ENCODE assay signal across 28 cellular contexts in the genomic region with DNA sequence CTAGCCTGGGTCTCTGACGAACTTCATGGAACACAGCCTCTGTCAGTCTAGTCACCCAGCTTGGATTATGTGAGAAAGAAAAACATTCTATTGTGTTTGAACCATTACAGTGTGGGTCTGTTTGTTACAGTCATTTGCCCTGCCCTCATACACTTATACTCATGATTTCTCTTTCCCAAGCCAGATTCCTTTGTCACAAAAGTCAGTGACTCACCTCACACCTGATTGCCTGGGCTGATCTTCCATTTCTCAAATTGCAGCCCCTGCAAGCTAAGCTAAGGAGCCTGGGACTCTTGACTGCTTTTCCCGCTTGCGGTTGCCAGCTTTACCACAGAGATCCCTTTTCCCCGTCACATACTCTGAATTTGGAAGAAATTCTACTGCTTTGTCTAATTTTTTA.
"Had no signal": no experiment of that assay in that cellular context is flagged by ENCODE, and none has a peak within 500 bp of the region (broad histone marks: within the 10 kb centered on the region; RNA-seq: fewer than 3 reads in every experiment).

No MANE protein-coding gene starts in this region.

- ATAC-seq: effector memory CD8-positive, alpha-beta T cell; heart left ventricle; pancreas; psoas muscle had no signal

- H3K27ac Mint-ChIP-seq: activated CD4-positive, alpha-beta memory T cell treated with anti-CD3 and anti-CD28 coated beads for 36 hours; activated CD4-positive, alpha-beta T cell treated with anti-CD3 and anti-CD28 coated beads, Interleukin-2, amount 10 ng/mL, durations not matched to agents 24 days and 14 days; activated naive CD4-positive, alpha-beta T cell treated with anti-CD3 and anti-CD28 coated beads for 36 hours; activated naive CD8-positive, alpha-beta T cell treated with anti-CD3 and anti-CD28 coated beads, Interleukin-2, amount 10 ng/mL, durations not matched to agents 7 days and 5 days; activated T-helper 1 cell treated with anti-CD3 and anti-CD28 coated beads, Interleukin-12 subunit alpha, Interleukin-12 subunit beta, Interleukin-2, Interleukin-4 antibody, amounts not matched to agents 30 ng/mL and 10 ng/mL and 1 ng/mL, durations not matched to agents 14 hours and 24 hours and 36 hours; effector memory CD8-positive, alpha-beta T cell; immature natural killer cell; nephron progenitor cell; T-helper 1 cell treated with Interleukin-12 subunit alpha and Interleukin-12 subunit beta and Interleukin-4 antibody, amounts not matched to agents 30 μg/mL and 1 μg/mL, for 36 hours had no signal

- H3K27me3 Mint-ChIP-seq: activated CD4-positive, alpha-beta memory T cell treated with anti-CD3 and anti-CD28 coated beads for 36 hours; activated CD4-positive, alpha-beta T cell treated with anti-CD3 and anti-CD28 coated beads, Interleukin-2, amount 10 ng/mL, durations not matched to agents 24 days and 14 days; activated naive CD8-positive, alpha-beta T cell treated with anti-CD3 and anti-CD28 coated beads, Interleukin-2, amount 10 ng/mL, durations not matched to agents 7 days and 5 days; effector memory CD8-positive, alpha-beta T cell had no signal

- H3K27me3 ChIP-seq: ascending aorta, brain microvascular endothelial cell, heart left ventricle, pancreas, transverse colon had no signal

- H3K4me3 Mint-ChIP-seq: activated CD4-positive, alpha-beta memory T cell treated with anti-CD3 and anti-CD28 coated beads for 36 hours; activated CD4-positive, alpha-beta T cell treated with anti-CD3 and anti-CD28 coated beads, Interleukin-2, amount 10 ng/mL, durations not matched to agents 24 days and 14 days; activated naive CD4-positive, alpha-beta T cell treated with anti-CD3 and anti-CD28 coated beads for 36 hours; activated naive CD8-positive, alpha-beta T cell treated with anti-CD3 and anti-CD28 coated beads, Interleukin-2, amount 10 ng/mL, durations not matched to agents 7 days and 5 days; activated T-helper 1 cell treated with anti-CD3 and anti-CD28 coated beads, Interleukin-12 subunit alpha, Interleukin-12 subunit beta, Interleukin-2, Interleukin-4 antibody, amounts not matched to agents 30 ng/mL and 10 ng/mL and 1 ng/mL, durations not matched to agents 14 hours and 24 hours and 36 hours; effector memory CD8-positive, alpha-beta T cell; immature natural killer cell; nephron progenitor cell; T-helper 1 cell treated with Interleukin-12 subunit alpha and Interleukin-12 subunit beta and Interleukin-4 antibody, amounts not matched to agents 30 μg/mL and 1 μg/mL, for 36 hours had no signal

- H3K4me3 ChIP-seq: ascending aorta, heart left ventricle, pancreas, psoas muscle, transverse colon had no signal

- H3K9me3 Mint-ChIP-seq: activated CD4-positive, alpha-beta memory T cell treated with anti-CD3 and anti-CD28 coated beads for 36 hours; activated CD4-positive, alpha-beta T cell treated with anti-CD3 and anti-CD28 coated beads, Interleukin-2, amount 10 ng/mL, durations not matched to agents 24 days and 14 days; activated naive CD4-positive, alpha-beta T cell treated with anti-CD3 and anti-CD28 coated beads for 36 hours; activated naive CD8-positive, alpha-beta T cell treated with anti-CD3 and anti-CD28 coated beads, Interleukin-2, amount 10 ng/mL, durations not matched to agents 7 days and 5 days; activated T-helper 1 cell treated with anti-CD3 and anti-CD28 coated beads, Interleukin-12 subunit alpha, Interleukin-12 subunit beta, Interleukin-2, Interleukin-4 antibody, amounts not matched to agents 30 ng/mL and 10 ng/mL and 1 ng/mL, durations not matched to agents 14 hours and 24 hours and 36 hours; nephron progenitor cell; T-helper 1 cell treated with Interleukin-12 subunit alpha and Interleukin-12 subunit beta and Interleukin-4 antibody, amounts not matched to agents 30 μg/mL and 1 μg/mL, for 36 hours had no signal

- H3K9me3 ChIP-seq: ascending aorta, heart left ventricle, pancreas, psoas muscle, transverse colon had no signal

- H3K27ac ChIP-seq: ascending aorta, brain microvascular endothelial cell, heart left ventricle, pancreas, psoas muscle, transverse colon had no signal

- H3K36me3 Mint-ChIP-seq: activated CD4-positive, alpha-beta memory T cell treated with anti-CD3 and anti-CD28 coated beads for 36 hours; activated naive CD8-positive, alpha-beta T cell treated with anti-CD3 and anti-CD28 coated beads, Interleukin-2, amount 10 ng/mL, durations not matched to agents 7 days and 5 days; immature natural killer cell had no signal

- H3K4me1 ChIP-seq: ascending aorta, heart left ventricle, pancreas, psoas muscle, transverse colon had no signal

- H3K4me1 Mint-ChIP-seq: activated CD4-positive, alpha-beta T cell treated with anti-CD3 and anti-CD28 coated beads, Interleukin-2, amount 10 ng/mL, durations not matched to agents 24 days and 14 days; activated naive CD8-positive, alpha-beta T cell treated with anti-CD3 and anti-CD28 coated beads, Interleukin-2, amount 10 ng/mL, durations not matched to agents 7 days and 5 days; immature natural killer cell had no signal

- H3K36me3 ChIP-seq: ascending aorta, brain microvascular endothelial cell, heart left ventricle, pancreas, transverse colon had no signal

- DNase-seq: activated CD4-positive, alpha-beta memory T cell treated with anti-CD3 and anti-CD28 coated beads for 36 hours; activated CD4-positive, alpha-beta T cell treated with anti-CD3 and anti-CD28 coated beads, Interleukin-2, amount 10 ng/mL, durations not matched to agents 24 days and 14 days; activated CD4-positive, CD25-positive, alpha-beta regulatory T cell treated with anti-CD3 and anti-CD28 coated beads, Interleukin-2, amount 50 U/mL, for 72 hours; activated CD8-positive, alpha-beta memory T cell treated with anti-CD3 and anti-CD28 coated beads, Interleukin-2, amount 50 U/mL, for 4 hours; activated effector memory CD4-positive, alpha-beta T cell treated with anti-CD3 and anti-CD28 coated beads, Interleukin-2, amount 50 U/mL, for 16 hours; activated naive CD4-positive, alpha-beta T cell treated with anti-CD3 and anti-CD28 coated beads for 36 hours; activated naive CD8-positive, alpha-beta T cell treated with anti-CD3 and anti-CD28 coated beads, Interleukin-2, amount 10 ng/mL, durations not matched to agents 7 days and 5 days; activated T-cell treated with anti-CD3 and anti-CD28 coated beads, Interleukin-2, amount 50 U/mL, for 1 hour; brain microvascular endothelial cell; caudate nucleus; cortex of kidney; effector memory CD8-positive, alpha-beta T cell; heart left ventricle; hypothalamus; immature natural killer cell; kidney; nephron progenitor cell; pancreas; psoas muscle; stimulated activated CD4-positive, alpha-beta T cell treated with anti-CD3 and anti-CD28 coated beads, Interleukin-15, amount 100 ng/mL, for 24 hours; stimulated activated CD4-positive, alpha-beta T cell treated with anti-CD3 and anti-CD28 coated beads, Interleukin-2, amount 100 ng/mL, for 24 hours; stimulated activated naive CD4-positive, alpha-beta T cell; SW 1271; T1000; transverse colon had no signal
